13 cellular contexts compared by ENCODE assay signal in genomic region chr19:34851277-34851804, GRCh38.
DNase-seq lines count a peak whose midpoint lies in the region; TF ChIP-seq lines count a peak whose summit lies in the region.
"Had no signal": no experiment of that assay in that cellular context is flagged by ENCODE, and none has a peak within 500 bp of the region (broad histone marks: within the 10 kb centered on the region; RNA-seq: fewer than 3 reads in every experiment).

No MANE protein-coding gene starts in this region.

- H3K9me3 ChIP-seq in Loucy (ENCODE audit: insufficient read depth, low read depth, low read length) (no peaks in the 10 kb centered on the region), thymus (ENCODE audit: control insufficient read depth) (no peaks in the 10 kb centered on the region)
- H3K9me3 ChIP-seq: right atrium auricular region had no signal

- in situ Hi-C loops in T47D (cut with HindIII; ENCODE audit: low pct_unique_long_range_greater_than_20kb, low sequenced_read_pairs) = no loop called here

- H3K4me3 ChIP-seq in Loucy (ENCODE audit: low read length, poor library complexity, severe bottlenecking) = no peak overlapping the region
- no peak overlapping the region for H3K4me3 ChIP-seq in thymus (ENCODE audit: low read length)
- H3K4me3 ChIP-seq: gastroesophageal sphincter, right atrium auricular region had no signal

- peak; percentile 38 for TF ChIP-seq CTCF in Loucy (conservative IDR thresholded peaks at IDR 0.05; ENCODE audit: low read length)

- H3K4me1 ChIP-seq in Loucy (ENCODE audit: insufficient read depth, low read length, poor library complexity, severe bottlenecking) (no peaks in the 10 kb centered on the region), thymus (ENCODE audit: control insufficient read depth, insufficient read depth, low read length) (no peaks in the 10 kb centered on the region)
- H3K4me1 ChIP-seq: gastroesophageal sphincter, right atrium auricular region had no signal

- no peaks in the 10 kb centered on the region for H4K20me1 ChIP-seq in Loucy (ENCODE audit: insufficient read depth, low read length, poor library complexity, severe bottlenecking)

- H3K4me2 ChIP-seq in Loucy (ENCODE audit: low read depth, low read length, poor library complexity, severe bottlenecking) = no peak overlapping the region

- no peak overlapping the region for H3K9ac ChIP-seq in Loucy (ENCODE audit: low read depth, low read length, poor library complexity, severe bottlenecking)

- no peaks in the 10 kb centered on the region for H3F3A ChIP-seq in Loucy (ENCODE audit: low read depth)

- no peaks in the 10 kb centered on the region for H3K79me2 ChIP-seq in Loucy (ENCODE audit: insufficient read depth, low read length)

- H2AFZ ChIP-seq in Loucy (ENCODE audit: low read length) = no peak overlapping the region

- no peaks in the 10 kb centered on the region for H3K9me2 ChIP-seq in Loucy (replicated peaks; ENCODE audit: low read depth, low read length)

- 94% methylated on average over 11 of the region's 11 CpGs for WGBS in thymus

- H3K36me3 ChIP-seq in Loucy (ENCODE audit: insufficient read depth, low read length) (no peaks in the 10 kb centered on the region), thymus (ENCODE audit: control insufficient read depth, insufficient read depth) (no peaks in the 10 kb centered on the region)
- H3K36me3 ChIP-seq: gastroesophageal sphincter, right atrium auricular region had no signal

- H3K27me3 ChIP-seq in Loucy (ENCODE audit: insufficient read depth, low read length, poor library complexity, severe bottlenecking) = no peaks in the 10 kb centered on the region
- H3K27me3 ChIP-seq in thymus (ENCODE audit: control insufficient read depth, insufficient read depth) = no peaks in the 10 kb centered on the region
- H3K27me3 ChIP-seq: right atrium auricular region had no signal

- peak overlapping the region; percentile 27 for H3K27ac ChIP-seq in thymus (ENCODE audit: low read depth)
- H3K27ac ChIP-seq: gastroesophageal sphincter, right atrium auricular region had no signal

- peak; percentile 36 for DNase-seq in NCI-H82 (lab: John Stamatoyannopoulos, UW)
- no peak for DNase-seq in NCI-H82 treated with DMSO at 0.1 percent for 48 hours (lab: John Stamatoyannopoulos, UW; ENCODE audit: unreplicated experiment)
- DNase-seq in T47D (ENCODE audit: low read depth in 1 of 2, low spot score in 1 of 2) = peak; percentile 19 to 66
- no peak for DNase-seq in foreskin melanocyte
- DNase-seq in T1000 (lab: John Stamatoyannopoulos, UW) = no peak
- DNase-seq in dermis blood vessel endothelial cell = no peak
- DNase-seq: activated naive CD8-positive, alpha-beta T cell treated with anti-CD3 and anti-CD28 coated beads, Interleukin-2, amount 50 U/mL, for 24 hours; central memory CD4-positive, alpha-beta T cell; NCI-H1092 treated with DMSO at 0.1 percent for 48 hours had no signal

Comparison
In these comparisons a context has a peak if more than half of its experiments do, and no peak if none do; other contexts are left out.
1. DNase-seq: peak in NCI-H82 (single experiment) and T47D (2 of 2); none in NCI-H82 treated with DMSO at 0.1 percent for 48 hours (single experiment), foreskin melanocyte (single experiment), T1000 (single experiment) and dermis blood vessel endothelial cell (single experiment).